Comparison of ENCODE assay signal across 14 cellular contexts in the genomic region with DNA sequence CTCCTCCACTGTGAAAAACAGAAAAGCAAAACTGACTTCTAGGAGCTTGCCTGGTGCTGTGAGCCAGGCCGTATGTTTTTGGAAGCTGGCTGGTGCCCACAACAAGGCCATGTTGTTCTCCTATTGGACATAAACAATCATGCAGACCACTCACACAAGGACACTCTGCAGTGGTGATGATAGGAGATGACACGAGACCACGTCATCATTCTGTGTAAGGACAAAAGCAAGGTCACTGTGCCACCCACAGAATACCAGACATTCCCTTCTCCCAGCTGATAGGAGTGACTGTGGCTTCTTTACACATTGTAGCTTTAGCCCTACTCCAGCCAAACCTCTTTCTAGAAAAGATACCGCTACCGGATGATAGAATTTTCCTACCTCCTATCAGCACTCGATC. TPM values are rescaled to one million over a fixed set of nuclear protein-coding genes. Genes with fewer than 3 reads are reported as not detected.
A peak's percentile ranks its signal among the peaks of the same experiment; 100 is the strongest.
DNase-seq lines count a peak whose midpoint lies in the region; ATAC-seq and TF ChIP-seq lines count a peak whose summit lies in the region.
"Had no signal": no experiment of that assay in that cellular context is flagged by ENCODE, and none has a peak within 500 bp of the region (broad histone marks: within the 10 kb centered on the region; RNA-seq: fewer than 3 reads in every experiment).

No MANE protein-coding gene starts in this region.

- no peak overlapping the region for H4K8ac ChIP-seq in mesenchymal stem cell (ENCODE audit: low read length)

- no peak overlapping the region for H2AFZ ChIP-seq in mesenchymal stem cell (ENCODE audit: low read depth, low read length)

- no peak overlapping the region for H3K23ac ChIP-seq in mesenchymal stem cell (ENCODE audit: low read length in 2 of 2)

- H3K4me1 ChIP-seq in CD4-positive, CD25-positive, alpha-beta regulatory T cell (ENCODE audit: control insufficient read depth, insufficient read depth, low read length, poor library complexity, severe bottlenecking): peaks cover 61% of the 10 kb centered on the region
- peaks cover 10% of the 10 kb centered on the region for H3K4me1 ChIP-seq in mesenchymal stem cell (ENCODE audit: control insufficient read depth, insufficient read depth, low read depth, low read length)

- H3K4me3 Mint-ChIP-seq in CD4-positive, CD25-positive, alpha-beta regulatory T cell: peak overlapping the region; percentile 60 to 80 (median 67)
- no peak overlapping the region for H3K4me3 Mint-ChIP-seq in activated T-cell treated with anti-CD3 and anti-CD28 coated beads, Interleukin-2, amount 50 U/mL, for 24 hours

- no peak for DNase-seq in CD4-positive, CD25-positive, alpha-beta regulatory T cell
- DNase-seq in OCI-M1 (lab: John Stamatoyannopoulos, UW) (peak; percentile 20), choroid plexus epithelial cell (ENCODE audit: low read depth) (peak; percentile 61), mesenchymal stem cell (peak; percentile 28), occipital lobe (lab: John Stamatoyannopoulos, UW) (no peak), GM10248 (ENCODE audit: extremely low spot score) (no peak), NOMO-1 treated with DMSO at 0.1 percent for 48 hours (lab: John Stamatoyannopoulos, UW; ENCODE audit: unreplicated experiment) (no peak)
- no peak for DNase-seq in activated T-cell treated with anti-CD3 and anti-CD28 coated beads, Interleukin-2, amount 50 U/mL, for 24 hours
- DNase-seq: activated CD4-positive, CD25-positive, alpha-beta regulatory T cell; cortex of kidney; NCI-H510A; ovary; SHP77 treated with DMSO at 0.1 percent for 48 hours; stimulated activated naive CD4-positive, alpha-beta T cell had no signal

- H3K9me3 ChIP-seq in CD4-positive, CD25-positive, alpha-beta regulatory T cell (ENCODE audit: control insufficient read depth in 2 of 2, low read length in 2 of 2): no peaks in the 10 kb centered on the region
- H3K9me3 ChIP-seq in mesenchymal stem cell (ENCODE audit: control insufficient read depth, low read length): no peaks in the 10 kb centered on the region
- H3K9me3 ChIP-seq: ovary had no signal

- H3K27me3 ChIP-seq in CD4-positive, CD25-positive, alpha-beta regulatory T cell (ENCODE audit: control insufficient read depth, insufficient read depth, low read length): no peaks in the 10 kb centered on the region
- H3K27me3 ChIP-seq in mesenchymal stem cell (ENCODE audit: control insufficient read depth in 1 of 2, insufficient read depth in 1 of 2, low read length in 2 of 2): no peaks in the 10 kb centered on the region
- H3K27me3 ChIP-seq: ovary had no signal

- H2BK15ac ChIP-seq in mesenchymal stem cell (ENCODE audit: low read depth, poor library complexity, severe bottlenecking): no peak overlapping the region

- CTCF ChIA-PET in GM10248 (lab: Yijun Ruan, JAX): interaction anchor here (0.9 to 1.4 kb wide), 4 partner anchors 11 to 162 kb away, joined by 3 to 5 read pairs (median 4); no protein-coding TSS in a partner anchor

- H4K91ac ChIP-seq in mesenchymal stem cell (ENCODE audit: low read length): no peak overlapping the region

- peak overlapping the region; percentile 10 for H3K4me3 ChIP-seq in CD4-positive, CD25-positive, alpha-beta regulatory T cell (ENCODE audit: low read depth, low read length)
- no peak overlapping the region for H3K4me3 ChIP-seq in choroid plexus epithelial cell (ENCODE audit: low read depth, low read length)
- H3K4me3 ChIP-seq in mesenchymal stem cell (ENCODE audit: insufficient read depth in 1 of 2, low read depth in 1 of 2, low read length in 2 of 2): no peak overlapping the region
- H3K4me3 ChIP-seq: ovary had no signal

- H3K36me3 ChIP-seq in CD4-positive, CD25-positive, alpha-beta regulatory T cell (ENCODE audit: control insufficient read depth, insufficient read depth, low read length): no peaks in the 10 kb centered on the region
- no peaks in the 10 kb centered on the region for H3K36me3 ChIP-seq in mesenchymal stem cell (ENCODE audit: control insufficient read depth in 1 of 2, insufficient read depth in 2 of 2, low read depth in 1 of 2, low read length in 2 of 2)
- H3K36me3 ChIP-seq: ovary had no signal

- H3K9me3 Mint-ChIP-seq in CD4-positive, CD25-positive, alpha-beta regulatory T cell: peaks cover 0 to 1% (median 0%) of the 10 kb centered on the region in 7 donors
- no peaks in the 10 kb centered on the region for H3K9me3 Mint-ChIP-seq in activated T-cell treated with anti-CD3 and anti-CD28 coated beads, Interleukin-2, amount 50 U/mL, for 24 hours

- no peak overlapping the region for H3K9ac ChIP-seq in mesenchymal stem cell (ENCODE audit: low read length)

- H3K27ac ChIP-seq in CD4-positive, CD25-positive, alpha-beta regulatory T cell (ENCODE audit: insufficient read depth, low read length, poor library complexity, severe bottlenecking): peak overlapping the region; percentile 71
- H3K27ac ChIP-seq in mesenchymal stem cell (ENCODE audit: low read length, poor library complexity, severe bottlenecking): no peak overlapping the region

- no peaks in the 10 kb centered on the region for H3K27me3 Mint-ChIP-seq in CD4-positive, CD25-positive, alpha-beta regulatory T cell
- H3K27me3 Mint-ChIP-seq in activated T-cell treated with anti-CD3 and anti-CD28 coated beads, Interleukin-2, amount 50 U/mL, for 24 hours: no peaks in the 10 kb centered on the region

- H3K14ac ChIP-seq in mesenchymal stem cell (ENCODE audit: low read length in 2 of 2): no peak overlapping the region

- H3K27ac Mint-ChIP-seq in CD4-positive, CD25-positive, alpha-beta regulatory T cell: peak overlapping the region; percentile 93 to 96 (median 94)
- no peak overlapping the region for H3K27ac Mint-ChIP-seq in activated T-cell treated with anti-CD3 and anti-CD28 coated beads, Interleukin-2, amount 50 U/mL, for 24 hours

- no peak for TF ChIP-seq CTCF in choroid plexus epithelial cell (conservative IDR thresholded peaks at IDR 0.05; ENCODE audit: low read depth, low read length)
- TF ChIP-seq CTCF in GM10248 (IDR thresholded peaks at IDR 0.05; ENCODE audit: control extremely low read depth, extremely low read depth, low read depth, missing control alignments): no peak

- no peaks in the 10 kb centered on the region for H3K36me3 Mint-ChIP-seq in CD4-positive, CD25-positive, alpha-beta regulatory T cell
- peaks cover 2% of the 10 kb centered on the region for H3K36me3 Mint-ChIP-seq in activated T-cell treated with anti-CD3 and anti-CD28 coated beads, Interleukin-2, amount 50 U/mL, for 24 hours (ENCODE audit: low read depth)

- 79% methylated on average over 6 of the region's 6 CpGs for WGBS in mesenchymal stem cell

- H3K79me1 ChIP-seq in mesenchymal stem cell (replicated peaks; ENCODE audit: low read length, poor library complexity, severe bottlenecking): no peaks in the 10 kb centered on the region

- no peak overlapping the region for H2BK5ac ChIP-seq in mesenchymal stem cell (ENCODE audit: low read depth, low read length, poor library complexity, severe bottlenecking)

- POLR2A ChIA-PET in GM10248 (lab: Yijun Ruan, JAX): interaction anchor here (0.6 kb wide), 1 partner anchor 47 kb away, joined by 5 read pairs; no protein-coding TSS in a partner anchor

- H2BK120ac ChIP-seq in mesenchymal stem cell (ENCODE audit: low read depth, low read length): no peak overlapping the region

- no peak overlapping the region for H2AK5ac ChIP-seq in mesenchymal stem cell (ENCODE audit: low read length, severe bottlenecking)

- ATAC-seq in CD4-positive, CD25-positive, alpha-beta regulatory T cell (ENCODE audit: low read depth in 2 of 2): no peak

- H3K4ac ChIP-seq in mesenchymal stem cell (ENCODE audit: low read depth in 1 of 2, low read length in 2 of 2): no peak overlapping the region

- H3K4me1 Mint-ChIP-seq in CD4-positive, CD25-positive, alpha-beta regulatory T cell: peaks cover 23 to 75% (median 44%) of the 10 kb centered on the region in 4 donors
- H3K4me1 Mint-ChIP-seq in activated T-cell treated with anti-CD3 and anti-CD28 coated beads, Interleukin-2, amount 50 U/mL, for 24 hours (ENCODE audit: low read depth): peaks cover 62% of the 10 kb centered on the region

- no peak overlapping the region for H2BK12ac ChIP-seq in mesenchymal stem cell (ENCODE audit: low read length in 2 of 2)

- no peak overlapping the region for H3K18ac ChIP-seq in mesenchymal stem cell (ENCODE audit: low read depth in 1 of 2, low read length in 2 of 2)

- H3K4me2 ChIP-seq in mesenchymal stem cell (ENCODE audit: low read length, poor library complexity, severe bottlenecking): no peak overlapping the region

RNA-seq across cellular contexts. Expression of a gene that starts 47.7 kb away (rescaled TPM):
- total RNA-seq in CD4-positive, CD25-positive, alpha-beta regulatory T cell: 44.0 TPM
- polyA plus RNA-seq in CD4-positive, CD25-positive, alpha-beta regulatory T cell: 10 to 100 TPM; 46.5 to 70.3 (median 54.5) TPM
- polyA plus RNA-seq in mesenchymal stem cell (2013, experiment 1 of 2): 29.2 TPM
- polyA plus RNA-seq in mesenchymal stem cell (2013, experiment 2 of 2): 28.6 TPM
- total RNA-seq in occipital lobe: 42.3 TPM

RNA-seq across cellular contexts. Expression of a gene that starts 48.7 kb away (rescaled TPM):
- 87.7 TPM for total RNA-seq in CD4-positive, CD25-positive, alpha-beta regulatory T cell
- 10 to 100 TPM; 22.0 to 36.7 (median 29.0) TPM for polyA plus RNA-seq in CD4-positive, CD25-positive, alpha-beta regulatory T cell
- polyA plus RNA-seq in mesenchymal stem cell (2013, experiment 1 of 2): 59.1 TPM
- polyA plus RNA-seq in mesenchymal stem cell (2013, experiment 2 of 2): 55.8 TPM
- total RNA-seq in occipital lobe: 22.3 TPM

Comparison
In these comparisons a context has a peak if more than half of its experiments do, and no peak if none do; other contexts are left out.
1. DNase-seq: peak in OCI-M1 (single experiment), choroid plexus epithelial cell (single experiment) and mesenchymal stem cell (single experiment); none in CD4-positive, CD25-positive, alpha-beta regulatory T cell (0 of 3), occipital lobe (single experiment), activated T-cell treated with anti-CD3 and anti-CD28 coated beads, Interleukin-2, amount 50 U/mL, for 24 hours (single experiment), GM10248 (single experiment) and NOMO-1 treated with DMSO at 0.1 percent for 48 hours (single experiment).